In the genomic region with DNA sequence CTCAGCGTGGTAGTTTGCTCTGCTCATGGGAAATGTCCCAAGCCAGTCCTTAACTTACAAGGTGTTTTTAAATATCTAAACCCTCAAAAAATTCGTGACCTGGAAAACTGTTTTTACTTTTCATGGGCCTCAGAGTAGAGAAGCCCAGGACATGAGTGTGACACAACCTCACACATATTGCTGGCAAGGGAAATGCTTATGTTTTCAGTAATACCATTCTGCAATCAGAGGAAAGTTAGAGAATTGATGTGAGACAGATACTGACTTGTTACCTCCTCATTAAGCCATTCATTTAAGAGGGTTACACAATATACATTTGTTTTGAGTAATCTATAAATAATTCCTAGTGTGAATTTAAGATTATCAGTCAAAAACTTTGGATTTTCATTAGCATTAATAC, we compare ENCODE assay signal across 3 cellular contexts.
"Had no signal": no experiment of that assay in that cellular context is flagged by ENCODE, and none has a peak within 500 bp of the region (broad histone marks: within the 10 kb centered on the region; RNA-seq: fewer than 3 reads in every experiment).

No MANE protein-coding gene starts in this region.

- H3K4me3 ChIP-seq: GM12878 had no signal

- DNase-seq: GDM1, GF-D8 had no signal

- ATAC-seq: GM12878 had no signal
